Comparison of ENCODE assay signal across 8 cellular contexts in genomic region chr12:642633-643477, GRCh38. TPM values are rescaled to one million over a fixed set of nuclear protein-coding genes. Genes with fewer than 3 reads are reported as not detected.
DNase-seq lines count a peak whose midpoint lies in the region; ATAC-seq and TF ChIP-seq lines count a peak whose summit lies in the region.

No MANE protein-coding gene starts in this region.

- H3K27me3 ChIP-seq in colonic mucosa: no peaks in the 10 kb centered on the region

- peak overlapping the region; percentile 96 for H3K27ac ChIP-seq in colonic mucosa

- peaks cover 5% of the 10 kb centered on the region for H3K4me1 ChIP-seq in colonic mucosa

- DNase-seq in HCEC 1CT (peak; percentile 67), MV-4-11 (lab: John Stamatoyannopoulos, UW) (peak; percentile 78), colonic mucosa (peak; percentile 78), left lobe of liver (ENCODE audit: low spot score) (peak; percentile 85), NCI-H1105 (lab: John Stamatoyannopoulos, UW) (no peak)
- DNase-seq in activated CD4-positive, alpha-beta T cell treated with anti-CD3 and anti-CD28 coated beads for 4 hours: peak; percentile 59 to 73
- peak; percentile 71 for DNase-seq in stimulated activated CD4-positive, alpha-beta T cell treated with anti-CD3 and anti-CD28 coated beads, Interleukin-4, amount 100 ng/mL, for 1 hour

- intact Hi-C loops in colonic mucosa (cut with DNase I): no loop called here

- peak overlapping the region; percentile 81 for H3K4me3 ChIP-seq in colonic mucosa

- ATAC-seq in left lobe of liver: peak; percentile 74

- no peaks in the 10 kb centered on the region for H3K36me3 ChIP-seq in colonic mucosa

- TF ChIP-seq CTCF in GM12873 (IDR thresholded peaks at IDR 0.05; ENCODE audit: insufficient read depth, low read depth, low read length, missing control alignments): peak; percentile 55
- TF ChIP-seq CTCF in colonic mucosa (IDR thresholded peaks at IDR 0.05): no peak

- H3K9me3 ChIP-seq in colonic mucosa: no peaks in the 10 kb centered on the region

- peak overlapping the region; percentile 90 to 97 for H3K9ac ChIP-seq in colonic mucosa (ENCODE audit: low read depth in 2 of 2, low read length in 2 of 2)

RNA-seq across cellular contexts. Expression of gene NINJ2, which starts 20.4 kb away (rescaled TPM):
- total RNA-seq in colonic mucosa (1 to 10 TPM; 2.1 to 4.2 TPM), left lobe of liver (16.1 TPM)
